12 cellular contexts compared by ENCODE assay signal in genomic region chr13:51120873-51121272, GRCh38. TPM values are rescaled to one million over a fixed set of nuclear protein-coding genes. Genes with fewer than 3 reads are reported as not detected.
DNase-seq lines count a peak whose midpoint lies in the region; ATAC-seq, FAIRE-seq and TF ChIP-seq lines count a peak whose summit lies in the region.
"Not testable (repeated sequence)": the region's sequence is repeated elsewhere in the genome, so short reads cannot be mapped to it uniquely, and the experiment has no call there.
"Had no signal": no experiment of that assay in that cellular context is flagged by ENCODE, and none has a peak within 500 bp of the region (broad histone marks: within the 10 kb centered on the region; RNA-seq: fewer than 3 reads in every experiment).

No MANE protein-coding gene starts in this region.

- CTCF ChIA-PET in activated CD4-positive, alpha-beta memory T cell treated with anti-CD3 and anti-CD28 coated beads, Interleukin-2, amount 10 ng/mL, durations not matched to agents 7 days and 5 days (lab: Charles Lee), result interaction anchor here (0.7 to 7.9 kb wide), 5 partner anchors 38 to 677 kb away, joined by 3 to 172 read pairs (median 4); no protein-coding TSS in a partner anchor

- H3K4me1 ChIP-seq in endodermal cell (ENCODE audit: control insufficient read depth, insufficient read depth, low read length) (peaks cover 21% of the 10 kb centered on the region), right lobe of liver (peaks cover 0 to 33% (median 2%) of the 10 kb centered on the region in 4 donors)

- H3K27ac Mint-ChIP-seq in activated CD4-positive, alpha-beta memory T cell treated with anti-CD3 and anti-CD28 coated beads, Interleukin-2, amount 10 ng/mL, durations not matched to agents 7 days and 5 days; endodermal cell: not testable (repeated sequence)

- not testable (repeated sequence) for H3K27ac ChIP-seq in endodermal cell (ENCODE audit: low read depth, low read length); right lobe of liver

- FAIRE-seq in H54 (lab: Jason Lieb, UNC), result not testable (repeated sequence)

- H3K27me3 ChIP-seq in endodermal cell (ENCODE audit: control insufficient read depth, insufficient read depth, low read length, poor library complexity, severe bottlenecking); right lobe of liver: not testable (repeated sequence)

- not testable (repeated sequence) for TF ChIP-seq POLR2A in H54 (IDR thresholded peaks at IDR 0.05; ENCODE audit: low read depth, low read length); right lobe of liver (IDR thresholded peaks at IDR 0.05)

- DNase-seq in CD1c-positive myeloid dendritic cell (ENCODE audit: extremely low spot score) (peak; percentile 34), H54 (ENCODE audit: insufficient read length, low spot score) (peak; percentile 4), NCI-H1417 (lab: John Stamatoyannopoulos, UW) (peak in 2 of 3 experiments; percentile 18 to 40), RPMI7951 (ENCODE audit: low read depth) (peak; percentile 6), endodermal cell (peak; percentile 80)
- peak; percentile 36 for DNase-seq in activated CD4-positive, alpha-beta memory T cell treated with anti-CD3 and anti-CD28 coated beads, Interleukin-2, amount 10 ng/mL, durations not matched to agents 7 days and 5 days
- DNase-seq in right lobe of liver, result not testable (repeated sequence)
- peak in 2 of 3 experiments; percentile 6 to 7 for DNase-seq in stimulated activated CD4-positive, alpha-beta T cell treated with anti-CD3 and anti-CD28 coated beads, TNF-alpha, amount 100 ng/mL, for 24 hours (ENCODE audit: low read depth in 3 of 3)

- H3K9me3 ChIP-seq in endodermal cell (ENCODE audit: control insufficient read depth, low read length), result peaks cover 53% of the 10 kb centered on the region
- not testable (repeated sequence) for H3K9me3 ChIP-seq in right lobe of liver

- not testable (repeated sequence) for H3K4me3 Mint-ChIP-seq in activated CD4-positive, alpha-beta memory T cell treated with anti-CD3 and anti-CD28 coated beads, Interleukin-2, amount 10 ng/mL, durations not matched to agents 7 days and 5 days; endodermal cell

- H3K36me3 Mint-ChIP-seq in activated CD4-positive, alpha-beta memory T cell treated with anti-CD3 and anti-CD28 coated beads, Interleukin-2, amount 10 ng/mL, durations not matched to agents 7 days and 5 days (ENCODE audit: low read depth), result not testable (repeated sequence)
- peaks cover 46% of the 10 kb centered on the region for H3K36me3 Mint-ChIP-seq in endodermal cell (ENCODE audit: low read depth)

- peak; percentile 79 for TF ChIP-seq CTCF in endodermal cell (conservative IDR thresholded peaks at IDR 0.05)
- TF ChIP-seq CTCF in right lobe of liver (IDR thresholded peaks at IDR 0.05), result peak in 3 of 4 donors; percentile 15 to 39 (median 29)

- not testable (repeated sequence) for H3K9me3 Mint-ChIP-seq in activated CD4-positive, alpha-beta memory T cell treated with anti-CD3 and anti-CD28 coated beads, Interleukin-2, amount 10 ng/mL, durations not matched to agents 7 days and 5 days
- H3K9me3 Mint-ChIP-seq in endodermal cell, result peaks cover 46% of the 10 kb centered on the region

- peak overlapping the region; percentile 52 for H3K4me3 ChIP-seq in endodermal cell (ENCODE audit: low read length)
- not testable (repeated sequence) for H3K4me3 ChIP-seq in right lobe of liver

- peak in 1 of 4 donors; percentile 16 for ATAC-seq in right lobe of liver

- intact Hi-C loops in right lobe of liver (cut with DNase I), result not testable (repeated sequence)

- POLR2A ChIA-PET in activated CD4-positive, alpha-beta memory T cell treated with anti-CD3 and anti-CD28 coated beads, Interleukin-2, amount 10 ng/mL, durations not matched to agents 7 days and 5 days (lab: Charles Lee), result not testable (repeated sequence)

- H3K4me1 Mint-ChIP-seq in activated CD4-positive, alpha-beta memory T cell treated with anti-CD3 and anti-CD28 coated beads, Interleukin-2, amount 10 ng/mL, durations not matched to agents 7 days and 5 days, result peaks cover 15% of the 10 kb centered on the region
- H3K4me1 Mint-ChIP-seq in endodermal cell, result peaks cover 40% of the 10 kb centered on the region

- H3K36me3 ChIP-seq in endodermal cell (ENCODE audit: control insufficient read depth, insufficient read depth, low read length), result peaks cover 38% of the 10 kb centered on the region
- H3K36me3 ChIP-seq in right lobe of liver, result not testable (repeated sequence)

- 96 to 97% methylated on average over 9 to 11 of the region's 11 CpGs for WGBS in endodermal cell (ENCODE audit: insufficient coverage in 1 of 2, insufficient read length in 1 of 2), 2 experiments
- 81% methylated on average over 9 of the region's 11 CpGs for WGBS in right lobe of liver (ENCODE audit: insufficient coverage, low coverage, low lambda C conversion rate, missing lambda C conversion rate)

- not testable (repeated sequence) for H3K9ac ChIP-seq in endodermal cell (ENCODE audit: extremely low read depth, low read length, poor library complexity, severe bottlenecking)

- H3K27me3 Mint-ChIP-seq in activated CD4-positive, alpha-beta memory T cell treated with anti-CD3 and anti-CD28 coated beads, Interleukin-2, amount 10 ng/mL, durations not matched to agents 7 days and 5 days, result peaks cover 31% of the 10 kb centered on the region
- H3K27me3 Mint-ChIP-seq in endodermal cell (ENCODE audit: insufficient read depth), result not testable (repeated sequence)

RNA-seq across cellular contexts. Expression of gene C13orf42, which starts 9.8 kb away (rescaled TPM):
- total RNA-seq in RPMI7951 (2014; rRNA removed; shearing (Covaris generic)), result not detected in 2 replicates
- not detected for total RNA-seq in activated CD4-positive, alpha-beta memory T cell treated with anti-CD3 and anti-CD28 coated beads, Interleukin-2, amount 10 ng/mL, durations not matched to agents 7 days and 5 days
- 10 to 100 TPM; 19.0 to 27.7 TPM for total RNA-seq in endodermal cell
- polyA plus RNA-seq in endodermal cell (2013, experiment 1 of 2), result 1.6 TPM
- polyA plus RNA-seq in endodermal cell (2013, experiment 2 of 2), result 2.4 TPM
- not detected for total RNA-seq in right lobe of liver
- total RNA-seq: aorta; CD4-positive, CD25-positive, alpha-beta regulatory T cell; stomach; T-helper 1 cell treated with Interleukin-12 subunit alpha and Interleukin-12 subunit beta and Interleukin-4 antibody, amounts not matched to agents 30 ng/mL and 1 ng/mL, for 36 hours had no signal
- polyA plus RNA-seq: aorta; CD4-positive, CD25-positive, alpha-beta regulatory T cell; stomach had no signal

Comparison
In these comparisons a context has a peak if more than half of its experiments do, and no peak if none do; other contexts are left out.
1. RNA of gene C13orf42, which starts 9.8 kb away (total RNA-seq): 19.0 to 27.7 TPM in endodermal cell; not detected in RPMI7951, not detected in activated CD4-positive, alpha-beta memory T cell treated with anti-CD3 and anti-CD28 coated beads, Interleukin-2, amount 10 ng/mL, durations not matched to agents 7 days and 5 days and not detected in right lobe of liver; every median in the first group is over 10 times any median in the second.